Comparison of ENCODE assay signal across 12 cellular contexts in genomic region chr5:132417889-132418432, GRCh38. TPM values are rescaled to one million over a fixed set of nuclear protein-coding genes. Genes with fewer than 3 reads are reported as not detected.
DNase-seq lines count a peak whose midpoint lies in the region; ATAC-seq, FAIRE-seq and TF ChIP-seq lines count a peak whose summit lies in the region.
"Had no signal": no experiment of that assay in that cellular context is flagged by ENCODE, and none has a peak within 500 bp of the region (broad histone marks: within the 10 kb centered on the region; RNA-seq: fewer than 3 reads in every experiment).

No MANE protein-coding gene starts in this region.

- peaks cover 95% of the 10 kb centered on the region for H3K4me1 Mint-ChIP-seq in activated naive CD4-positive, alpha-beta T cell treated with anti-CD3 and anti-CD28 coated beads, Interleukin-2, amount 50 U/mL, for 24 hours
- peaks cover 74 to 98% (median 95%) of the 10 kb centered on the region in 7 donors for H3K4me1 Mint-ChIP-seq in naive thymus-derived CD4-positive, alpha-beta T cell

- H3K27me3 Mint-ChIP-seq in activated naive CD4-positive, alpha-beta T cell treated with anti-CD3 and anti-CD28 coated beads, Interleukin-2, amount 50 U/mL, for 24 hours = no peaks in the 10 kb centered on the region
- H3K27me3 Mint-ChIP-seq in naive thymus-derived CD4-positive, alpha-beta T cell = no peaks in the 10 kb centered on the region

- no peak for ATAC-seq in GM12878
- ATAC-seq in naive thymus-derived CD4-positive, alpha-beta T cell = no peak
- ATAC-seq in HG03097 (IDR thresholded peaks at IDR 0.05; ENCODE audit: low FRiP score, unreplicated experiment) = no peak
- no peak for ATAC-seq in HG03095 (IDR thresholded peaks at IDR 0.05; ENCODE audit: unreplicated experiment)

- H3K27ac ChIP-seq in GM12878 (ENCODE audit: control insufficient read depth, insufficient read depth) = no peak overlapping the region
- H3K27ac ChIP-seq in naive thymus-derived CD4-positive, alpha-beta T cell (ENCODE audit: low read depth, low read length) = peak overlapping the region; percentile 55

- TF ChIP-seq CTCF in GM12878 (IDR thresholded peaks at IDR 0.05 in 2 of 3, conservative IDR thresholded peaks at IDR 0.05 in 1 of 3; ENCODE audit: control insufficient read depth in 2 of 3, extremely low read depth in 1 of 3, insufficient read depth in 1 of 3, low read depth in 3 of 3, low read length in 3 of 3) = no peak

- no peak overlapping the region for H3K4me3 ChIP-seq in GM12878
- H3K4me3 ChIP-seq in naive thymus-derived CD4-positive, alpha-beta T cell (ENCODE audit: low read length) = no peak overlapping the region
- H3K4me3 ChIP-seq: suprapubic skin had no signal

- no peaks in the 10 kb centered on the region for H3K9me3 Mint-ChIP-seq in activated naive CD4-positive, alpha-beta T cell treated with anti-CD3 and anti-CD28 coated beads, Interleukin-2, amount 50 U/mL, for 24 hours
- peaks cover 0 to 2% (median 0%) of the 10 kb centered on the region in 11 donors for H3K9me3 Mint-ChIP-seq in naive thymus-derived CD4-positive, alpha-beta T cell

- H4K20me1 ChIP-seq in GM12878 (ENCODE audit: control insufficient read depth, insufficient read depth) = no peaks in the 10 kb centered on the region

- H3K27me3 ChIP-seq in GM12878 (replicated peaks in 1 of 2; ENCODE audit: control insufficient read depth in 2 of 2, insufficient read depth in 2 of 2, low read length in 1 of 2) = no peaks in the 10 kb centered on the region
- H3K27me3 ChIP-seq in naive thymus-derived CD4-positive, alpha-beta T cell (ENCODE audit: control insufficient read depth in 2 of 2, insufficient read depth in 2 of 2, low read length in 2 of 2) = no peaks in the 10 kb centered on the region
- H3K27me3 ChIP-seq: suprapubic skin had no signal

- RAD21 ChIA-PET in GM12878 (lab: Charles Lee; ENCODE audit: unreplicated experiment) = interaction anchor here (0.7 to 6.2 kb wide), 7 partner anchors 8 to 80 kb away, joined by 3 to 121 read pairs (median 38); partner anchors contain the start of gene IRF1

- in situ Hi-C loops in GM12878 (cut with MboI) = no loop called here

- no peak for DNase-seq in activated naive CD4-positive, alpha-beta T cell treated with Interleukin-2 at 50 U/mL for 16 hours
- DNase-seq in GM12878 (ENCODE audit: low read depth, low spot score) (no peak), ureter (ENCODE audit: low spot score) (peak; percentile 39), glomerular visceral epithelial cell (ENCODE audit: extremely low spot score) (no peak)
- no peak for DNase-seq in naive thymus-derived CD4-positive, alpha-beta T cell
- DNase-seq: NCI-H2171 had no signal

- SMC1A ChIA-PET in GM12878 (lab: Charles Lee; ENCODE audit: uncharacterized antibody, unreplicated experiment) = interaction anchor here (1.3 to 6.2 kb wide), 5 partner anchors 9 to 80 kb away, joined by 4 to 98 read pairs (median 35); partner anchors contain the start of gene IRF1

- no peak overlapping the region for H3K4me2 ChIP-seq in GM12878 (ENCODE audit: control insufficient read depth, insufficient read depth)

- no peak for TF ChIP-seq POLR2A in GM12878 (IDR thresholded peaks at IDR 0.05; ENCODE audit: low read depth, low read length)

- peak overlapping the region; percentile 88 for H3K27ac Mint-ChIP-seq in activated naive CD4-positive, alpha-beta T cell treated with anti-CD3 and anti-CD28 coated beads, Interleukin-2, amount 50 U/mL, for 24 hours
- H3K27ac Mint-ChIP-seq in naive thymus-derived CD4-positive, alpha-beta T cell = peak overlapping the region; percentile 59 to 99 (median 97)

- H3K79me2 ChIP-seq in GM12878 (ENCODE audit: control insufficient read depth, insufficient read depth, low read length) = peaks cover 87% of the 10 kb centered on the region

- intact Hi-C loops in GM12878 (cut with micrococcal nuclease; ENCODE audit: unreplicated experiment) = no loop called here
- intact Hi-C loops in naive thymus-derived CD4-positive, alpha-beta T cell (cut with micrococcal nuclease) = loop anchor here in 1 of 2 donors (2.0 kb wide), 1 partner anchor 31 kb away; no protein-coding TSS in a partner anchor

- TF ChIP-seq RAD21 in GM12878 (IDR thresholded peaks at IDR 0.05; ENCODE audit: insufficient read depth, low read depth, low read length) = no peak

- CTCF ChIA-PET in GM12878 (lab: Yijun Ruan, JAX) = interaction anchor here (0.7 to 3.1 kb wide), 13 partner anchors 8 to 402 kb away, joined by 3 to 33 read pairs (median 6); partner anchors contain the start of gene IRF1
- CTCF ChIA-PET in naive thymus-derived CD4-positive, alpha-beta T cell (lab: Charles Lee) = interaction anchor here (0.9 to 2.8 kb wide), 11 partner anchors 8 to 83 kb away, joined by 3 to 12 read pairs (median 5); partner anchors contain the start of gene IRF1

- TF ChIP-seq EP300 in GM12878 (IDR thresholded peaks at IDR 0.05; ENCODE audit: borderline replicate concordance in 1 of 2, control insufficient read depth in 1 of 2, low read depth in 2 of 2, low read length in 2 of 2) = no peak

- peaks cover 4 to 24% of the 10 kb centered on the region in 2 experiments for H3K36me3 ChIP-seq in GM12878 (ENCODE audit: control insufficient read depth in 2 of 2, insufficient read depth in 2 of 2, low read length in 1 of 2)
- H3K36me3 ChIP-seq in naive thymus-derived CD4-positive, alpha-beta T cell (ENCODE audit: control insufficient read depth in 2 of 3, insufficient read depth in 3 of 3, low read length in 3 of 3) = peaks cover 0 to 16% (median 5%) of the 10 kb centered on the region in 3 experiments
- H3K36me3 ChIP-seq: suprapubic skin had no signal

- no TSS peak for BruUV-seq in GM12878 (replicated peaks; lab: Mats Ljungman, UMichigan)

- peak overlapping the region; percentile 27 for H3K4me3 Mint-ChIP-seq in activated naive CD4-positive, alpha-beta T cell treated with anti-CD3 and anti-CD28 coated beads, Interleukin-2, amount 50 U/mL, for 24 hours
- peak overlapping the region in 3 of 10 donors; percentile 17 to 41 (median 33) for H3K4me3 Mint-ChIP-seq in naive thymus-derived CD4-positive, alpha-beta T cell

- POLR2A ChIA-PET in GM12878 (lab: Charles Lee) = interaction anchor here (0.5 to 5.8 kb wide), 9 partner anchors 10 to 83 kb away, joined by 3 to 97 read pairs (median 4); partner anchors contain the start of gene IRF1
- POLR2A ChIA-PET in naive thymus-derived CD4-positive, alpha-beta T cell (lab: Charles Lee) = interaction anchor here (0.6 to 6.2 kb wide), 11 partner anchors 7 to 80 kb away, joined by 3 to 124 read pairs (median 3); partner anchors contain the start of gene IRF1

- no peak for FAIRE-seq in GM12878 (lab: Jason Lieb, UNC)
- FAIRE-seq: astrocyte, endometrium had no signal

- no peak overlapping the region for H3K9ac ChIP-seq in GM12878 (ENCODE audit: control insufficient read depth, insufficient read depth, low read length)

- H2AFZ ChIP-seq in GM12878 (ENCODE audit: control insufficient read depth, low read depth, low read length) = no peak overlapping the region

- H3K36me3 Mint-ChIP-seq in activated naive CD4-positive, alpha-beta T cell treated with anti-CD3 and anti-CD28 coated beads, Interleukin-2, amount 50 U/mL, for 24 hours = peaks cover 17% of the 10 kb centered on the region
- peaks cover 5 to 63% (median 30%) of the 10 kb centered on the region in 5 donors for H3K36me3 Mint-ChIP-seq in naive thymus-derived CD4-positive, alpha-beta T cell

- no peaks in the 10 kb centered on the region for H3K9me3 ChIP-seq in GM12878 (replicated peaks; ENCODE audit: control insufficient read depth, insufficient read depth, low read length)
- no peaks in the 10 kb centered on the region for H3K9me3 ChIP-seq in naive thymus-derived CD4-positive, alpha-beta T cell (ENCODE audit: control insufficient read depth in 2 of 3, low read length in 3 of 3)
- H3K9me3 ChIP-seq: suprapubic skin had no signal

- peaks cover 66% of the 10 kb centered on the region for H3K4me1 ChIP-seq in GM12878 (ENCODE audit: control insufficient read depth, insufficient read depth, low read length)
- peaks cover 61 to 87% of the 10 kb centered on the region in 2 donors for H3K4me1 ChIP-seq in naive thymus-derived CD4-positive, alpha-beta T cell (ENCODE audit: control insufficient read depth in 2 of 2, insufficient read depth in 2 of 2, low read length in 2 of 2)

- 83% methylated on average over 4 of the region's 4 CpGs for WGBS in GM12878 (ENCODE audit: insufficient coverage, insufficient replicate concordance, low lambda C conversion rate, missing lambda C conversion rate)

TF ChIP-seq in GM12878, 131 proteins besides CTCF, POLR2A, EP300 and RAD21:
- TF ChIP-seq TCF12 (IDR thresholded peaks at IDR 0.05; ENCODE audit: low read depth, low read length) = no peak
- TF ChIP-seq POLR2AphosphoS5 (IDR thresholded peaks at IDR 0.05; ENCODE audit: low read length) = 0 out of 2 replicates have a peak, but pooled peaks have one; percentile 32

RNA-seq across cellular contexts. Expression of gene SLC22A5, which starts 48.5 kb away (rescaled TPM):
- 5.8 and 6.4 TPM in 2 replicates for total RNA-seq in GM12878 (2013; cell fraction: nucleolus; rRNA removed)
- total RNA-seq in GM12878 (2014; rRNA removed) = 2.4 and 3.3 TPM in 2 replicates
- total RNA-seq in GM12878 (2014; rRNA removed; fragmentation: Illumina TruSeq; extraction: Trizol) = 2.3 and 3.5 TPM in 2 replicates
- total RNA-seq in GM12878 (2021) = 3.4 and 4.8 TPM in 2 replicates
- 1.6 TPM for polyA plus RNA-seq in GM12878 (2011; ENCODE audit: low read depth)
- 3.3 and 4.3 TPM in 2 replicates for polyA plus RNA-seq in GM12878 (2011; rRNA removed)
- polyA plus RNA-seq in GM12878 (2011; cell fraction: cytosol; rRNA removed) = 3.7 and 4.6 TPM in 2 replicates
- polyA plus RNA-seq in GM12878 (2011; cell fraction: nucleus; rRNA removed) = 11.1 and 11.6 TPM in 2 replicates
- polyA plus RNA-seq in GM12878 (2012) = 0.88 and 1.4 TPM in 2 replicates
- polyA plus RNA-seq in GM12878 (2014; fragmentation: Illumina TruSeq; extraction: Trizol) = 4.4 and 6.6 TPM in 2 replicates
- polyA plus RNA-seq in GM12878 (2014; fragmentation: Nextera tagmentation; extraction: Ambion mirVana) = 1 to 10 TPM; 1.1 to 1.9 TPM
- 3.7 TPM in 2 replicates for polyA plus RNA-seq in GM12878 (2014; rRNA removed)
- polyA plus RNA-seq in GM12878 (2016; fragmentation: Nextera tagmentation; extraction: Ambion mirVana) = 1 to 10 TPM; 2.2 to 2.3 TPM
- 6.6 and 10.1 TPM in 2 replicates for polyA minus RNA-seq in GM12878 (2011; rRNA and poly(A)+ RNA removed)
- polyA minus RNA-seq in GM12878 (2011; cell fraction: cytosol; rRNA and poly(A)+ RNA removed) = 1.7 TPM in 2 replicates
- 1.7 and 3.9 TPM in 2 replicates for polyA minus RNA-seq in GM12878 (2011; cell fraction: nucleus; rRNA and poly(A)+ RNA removed)
- 10 to 100 TPM in 1 of 5 experiments, 1 to 10 TPM in 4; 6.8 to 10.8 (median 8.0) TPM for total RNA-seq in naive thymus-derived CD4-positive, alpha-beta T cell
- polyA plus RNA-seq in naive thymus-derived CD4-positive, alpha-beta T cell = 1 to 10 TPM; 1.8 to 3.6 TPM
- total RNA-seq in ureter = 23.2 TPM
